Comparison of ENCODE assay signal across 23 cellular contexts in genomic region chr1:158945061-158945460, GRCh38. TPM values are rescaled to one million over a fixed set of nuclear protein-coding genes. Genes with fewer than 3 reads are reported as not detected.
"Had no signal": no experiment of that assay in that cellular context is flagged by ENCODE, and none has a peak within 500 bp of the region (broad histone marks: within the 10 kb centered on the region; RNA-seq: fewer than 3 reads in every experiment).

No MANE protein-coding gene starts in this region.

- H3K4me1 ChIP-seq: adrenal gland, parathyroid adenoma, right lobe of liver, stomach had no signal

- H3K36me3 Mint-ChIP-seq: type B pancreatic cell had no signal

- H3K4me3 Mint-ChIP-seq: dendritic cell treated with granulocyte-macrophage colony-stimulating factor and Interleukin-4, amounts not matched to agents 40 ng/mL and 50 ng/mL, for 4 days; nephron; type B pancreatic cell had no signal

- H2AFZ ChIP-seq: parathyroid adenoma had no signal

- H3K4me3 ChIP-seq: adrenal gland, lung, right lobe of liver, stomach had no signal

- H3K27ac ChIP-seq: adrenal gland, epithelial cell of prostate, foreskin keratinocyte, parathyroid adenoma, right lobe of liver, stomach had no signal

- H3K9ac ChIP-seq: parathyroid adenoma had no signal

- H3K9me3 Mint-ChIP-seq: dendritic cell treated with granulocyte-macrophage colony-stimulating factor and Interleukin-4, amounts not matched to agents 40 ng/mL and 50 ng/mL, for 4 days; type B pancreatic cell had no signal

- H3K9me3 ChIP-seq: adrenal gland, right lobe of liver, stomach had no signal

- ATAC-seq: activated naive CD4-positive, alpha-beta T cell treated with anti-CD3 and anti-CD28 coated beads, Interleukin-2, amount 50 U/mL, for 72 hours; foreskin keratinocyte; right lobe of liver had no signal

- H3K79me2 ChIP-seq: parathyroid adenoma had no signal

- H3K27me3 ChIP-seq: adrenal gland, right lobe of liver, stomach had no signal

- FAIRE-seq: astrocyte, bronchial epithelial cell, keratinocyte, small intestine had no signal

- H3K27ac Mint-ChIP-seq: activated naive CD4-positive, alpha-beta T cell treated with anti-CD3 and anti-CD28 coated beads, Interleukin-2, amount 50 U/mL, for 72 hours; dendritic cell treated with granulocyte-macrophage colony-stimulating factor and Interleukin-4, amounts not matched to agents 40 ng/mL and 50 ng/mL, for 4 days; nephron; type B pancreatic cell had no signal

- H3K4me1 Mint-ChIP-seq: nephron had no signal

- H3K27me3 Mint-ChIP-seq: type B pancreatic cell had no signal

- DNase-seq: activated CD4-positive, alpha-beta T cell treated with anti-CD3 and anti-CD28 coated beads, Interleukin-2, amount 50 U/mL, for 1 hour; activated CD4-positive, CD25-positive, alpha-beta regulatory T cell treated with anti-CD3 and anti-CD28 coated beads, Interleukin-2, amount 50 U/mL, for 72 hours; activated CD8-positive, alpha-beta memory T cell treated with anti-CD3 and anti-CD28 coated beads, Interleukin-2, amount 50 U/mL, for 48 hours; activated gamma-delta T cell treated with Interleukin-2 at 50 U/mL for 16 hours; adrenal gland; foreskin keratinocyte; glutamatergic neuron; hypothalamus; right lobe of liver; small intestine; stimulated activated CD4-positive, alpha-beta T cell treated with anti-CD3 and anti-CD28 coated beads, Interleukin-4, amount 100 ng/mL, for 1 hour; stomach had no signal

- H3K36me3 ChIP-seq: adrenal gland, right lobe of liver, stomach had no signal

RNA-seq across cellular contexts. Expression of gene PYHIN1, which starts 13.7 kb away (rescaled TPM):
- total RNA-seq: astrocyte, bronchial epithelial cell, cerebellum had no signal
